11 cellular contexts compared by ENCODE assay signal in the genomic region with DNA sequence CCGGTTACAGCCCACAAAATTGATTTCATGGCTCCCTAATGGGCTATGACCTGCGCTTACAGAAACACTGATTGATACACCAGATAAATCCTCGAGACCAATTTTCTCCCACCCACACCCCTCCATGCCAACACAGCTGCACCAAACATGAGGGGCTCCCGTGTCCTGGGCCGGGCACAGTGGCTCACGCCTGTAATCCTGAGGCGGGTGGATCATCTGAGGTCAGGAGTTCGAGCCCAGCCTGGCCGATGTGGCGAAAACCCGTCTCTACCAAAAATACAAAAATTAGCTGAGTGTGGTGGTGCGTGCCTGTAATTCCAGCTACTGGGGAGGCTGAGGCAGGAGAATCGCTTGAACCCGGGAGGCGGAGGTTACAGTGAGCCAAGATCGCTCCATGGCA. TPM values are rescaled to one million over a fixed set of nuclear protein-coding genes. Genes with fewer than 3 reads are reported as not detected.
"Had no signal": no experiment of that assay in that cellular context is flagged by ENCODE, and none has a peak within 500 bp of the region (broad histone marks: within the 10 kb centered on the region; RNA-seq: fewer than 3 reads in every experiment).

No MANE protein-coding gene starts in this region.

RNA-seq across cellular contexts. Expression of a gene that starts 27.1 kb away (rescaled TPM):
- total RNA-seq: activated naive CD4-positive, alpha-beta T cell treated with anti-CD3 and anti-CD28 coated beads for 36 hours; activated naive CD4-positive, alpha-beta T cell treated with anti-CD3 and anti-CD28 coated beads, Interleukin-2, amount 50 U/mL, for 72 hours; activated naive CD8-positive, alpha-beta T cell treated with anti-CD3 and anti-CD28 coated beads for 36 hours; activated naive CD8-positive, alpha-beta T cell treated with anti-CD3 and anti-CD28 coated beads, Interleukin-2, amount 10 ng/mL, durations not matched to agents 7 days and 5 days; activated T-cell treated with anti-CD3 and anti-CD28 coated beads, Interleukin-2, amount 50 U/mL, for 4 hours; activated T-helper 1 cell treated with anti-CD3 and anti-CD28 coated beads, Interleukin-12 subunit alpha, Interleukin-12 subunit beta, Interleukin-2, Interleukin-4 antibody, amounts not matched to agents 30 ng/mL and 10 ng/mL and 1 ng/mL, durations not matched to agents 14 hours and 24 hours and 36 hours; activated T-helper 2 cell treated with anti-CD3 and anti-CD28 coated beads, Interferon-gamma antibody, Interleukin-2, Interleukin-4, amounts not matched to agents 10 μg/mL and 5 μg/mL and 100 μg/mL, durations not matched to agents 14 hours and 24 hours and 36 hours; ascending aorta; bronchial epithelial cell; cardiac septum had no signal
- polyA plus RNA-seq: aorta had no signal
